ENCODE assay signal across 19 cellular contexts in genomic region chr7:40300146-40300655, GRCh38.
"Had no signal": no experiment of that assay in that cellular context is flagged by ENCODE, and none has a peak within 500 bp of the region (broad histone marks: within the 10 kb centered on the region; RNA-seq: fewer than 3 reads in every experiment).

No MANE protein-coding gene starts in this region.

- H3K27ac ChIP-seq: left lung, tibial nerve had no signal

- H3K4me1 Mint-ChIP-seq: activated B cell treated with CpG ODN at 0.5 μM for 24 hours had no signal

- H3K36me3 Mint-ChIP-seq: activated CD4-positive, alpha-beta memory T cell treated with anti-CD3 and anti-CD28 coated beads for 36 hours; activated naive CD4-positive, alpha-beta T cell treated with anti-CD3 and anti-CD28 coated beads, Interleukin-2, amount 50 U/mL, for 72 hours; T-cell had no signal

- H3K27me3 Mint-ChIP-seq: activated B cell treated with CpG ODN at 0.5 μM for 24 hours; stimulated activated naive CD8-positive, alpha-beta T cell treated with anti-CD3 and anti-CD28 coated beads, Interleukin-15, Interleukin-2, amounts not matched to agents 100 ng/mL and 50 ng/mL, for 24 hours; T-cell had no signal

- H3K27ac Mint-ChIP-seq: activated B cell treated with CpG ODN at 0.5 μM for 24 hours; activated CD4-positive, alpha-beta memory T cell treated with anti-CD3 and anti-CD28 coated beads for 36 hours; activated naive CD4-positive, alpha-beta T cell treated with anti-CD3 and anti-CD28 coated beads, Interleukin-2, amount 50 U/mL, for 72 hours; activated T-helper 1 cell treated with anti-CD3 and anti-CD28 coated beads, Interleukin-12 subunit alpha, Interleukin-12 subunit beta, Interleukin-2, Interleukin-4 antibody, amounts not matched to agents 30 ng/mL and 10 ng/mL and 1 ng/mL, durations not matched to agents 14 hours and 24 hours and 36 hours; endodermal cell; naive thymus-derived CD4-positive, alpha-beta T cell; stimulated activated naive CD8-positive, alpha-beta T cell treated with anti-CD3 and anti-CD28 coated beads, Interleukin-15, Interleukin-2, amounts not matched to agents 100 ng/mL and 50 ng/mL, for 24 hours; T-cell had no signal

- H3K4me3 ChIP-seq: left lung, tibial nerve had no signal

- H3K9me3 ChIP-seq: left lung, tibial nerve had no signal

- H3K9me3 Mint-ChIP-seq: activated B cell treated with CpG ODN at 0.5 μM for 24 hours; activated CD4-positive, alpha-beta memory T cell treated with anti-CD3 and anti-CD28 coated beads for 36 hours; activated naive CD4-positive, alpha-beta T cell treated with anti-CD3 and anti-CD28 coated beads, Interleukin-2, amount 50 U/mL, for 72 hours; activated T-helper 1 cell treated with anti-CD3 and anti-CD28 coated beads, Interleukin-12 subunit alpha, Interleukin-12 subunit beta, Interleukin-2, Interleukin-4 antibody, amounts not matched to agents 30 ng/mL and 10 ng/mL and 1 ng/mL, durations not matched to agents 14 hours and 24 hours and 36 hours; stimulated activated naive CD8-positive, alpha-beta T cell treated with anti-CD3 and anti-CD28 coated beads, Interleukin-15, Interleukin-2, amounts not matched to agents 100 ng/mL and 50 ng/mL, for 24 hours; T-cell had no signal

- H3K4me3 Mint-ChIP-seq: activated B cell treated with CpG ODN at 0.5 μM for 24 hours; activated CD4-positive, alpha-beta memory T cell treated with anti-CD3 and anti-CD28 coated beads for 36 hours; activated T-helper 1 cell treated with anti-CD3 and anti-CD28 coated beads, Interleukin-12 subunit alpha, Interleukin-12 subunit beta, Interleukin-2, Interleukin-4 antibody, amounts not matched to agents 30 ng/mL and 10 ng/mL and 1 ng/mL, durations not matched to agents 14 hours and 24 hours and 36 hours; endodermal cell; naive thymus-derived CD4-positive, alpha-beta T cell; stimulated activated naive CD8-positive, alpha-beta T cell treated with anti-CD3 and anti-CD28 coated beads, Interleukin-15, Interleukin-2, amounts not matched to agents 100 ng/mL and 50 ng/mL, for 24 hours; T-cell had no signal

- H3K4me1 ChIP-seq: left lung, tibial nerve had no signal

- DNase-seq: activated B cell treated with CpG ODN at 0.5 μM for 24 hours; activated CD4-positive, alpha-beta memory T cell treated with anti-CD3 and anti-CD28 coated beads for 36 hours; activated CD4-positive, alpha-beta T cell treated with anti-CD3 and anti-CD28 coated beads for 4 hours; activated gamma-delta T cell treated with Interleukin-2 at 50 U/mL for 16 hours; activated T-cell treated with anti-CD3 and anti-CD28 coated beads for 4 hours; caudate nucleus; endodermal cell; foreskin melanocyte; head of caudate nucleus; kidney; left lung; naive thymus-derived CD4-positive, alpha-beta T cell; retina; stimulated activated CD4-positive, alpha-beta T cell treated with anti-CD3 and anti-CD28 coated beads, Interleukin-2, amount 100 ng/mL, for 24 hours; T-cell had no signal

- H3K36me3 ChIP-seq: left lung had no signal

- H3K27me3 ChIP-seq: left lung, tibial nerve had no signal

- ATAC-seq: activated naive CD4-positive, alpha-beta T cell treated with anti-CD3 and anti-CD28 coated beads, Interleukin-2, amount 50 U/mL, for 72 hours; left lung; naive thymus-derived CD4-positive, alpha-beta T cell; T-cell had no signal
